In the genomic region with DNA sequence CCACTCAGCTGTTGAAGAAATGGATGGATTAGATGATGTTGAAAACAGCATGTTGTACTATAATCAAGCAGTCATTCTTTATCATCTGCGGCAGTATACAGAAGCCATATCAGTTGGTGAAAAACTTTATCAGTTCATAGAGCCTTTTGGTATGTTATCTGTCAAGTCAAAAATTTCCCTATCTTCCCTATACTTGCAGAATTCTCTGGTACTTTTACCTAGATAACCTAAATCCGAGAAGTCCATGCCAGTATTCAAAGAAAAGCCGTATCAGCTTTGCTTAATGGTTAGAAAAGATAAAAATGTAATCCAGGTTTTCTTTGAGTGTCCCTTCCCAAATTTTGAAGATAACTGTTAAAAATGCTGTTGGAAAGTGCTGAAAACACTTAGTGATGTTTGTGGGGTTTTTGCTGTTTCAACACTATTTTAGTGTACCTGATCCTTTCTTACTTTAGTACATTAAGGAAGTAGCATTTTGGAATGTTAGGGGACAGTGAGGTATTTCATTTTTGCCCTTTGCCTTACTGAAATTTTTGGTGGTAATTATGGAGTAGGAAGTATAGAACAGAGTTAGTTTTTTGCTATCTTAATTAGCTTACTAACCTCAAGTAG, we compare ENCODE assay signal across 1 cellular context.
TF ChIP-seq lines count a peak whose summit lies in the region.

No MANE protein-coding gene starts in this region.

TF ChIP-seq in GM12878, 131 proteins besides CTCF, POLR2A, EP300 and RAD21:
- TF ChIP-seq, protein P1, sequence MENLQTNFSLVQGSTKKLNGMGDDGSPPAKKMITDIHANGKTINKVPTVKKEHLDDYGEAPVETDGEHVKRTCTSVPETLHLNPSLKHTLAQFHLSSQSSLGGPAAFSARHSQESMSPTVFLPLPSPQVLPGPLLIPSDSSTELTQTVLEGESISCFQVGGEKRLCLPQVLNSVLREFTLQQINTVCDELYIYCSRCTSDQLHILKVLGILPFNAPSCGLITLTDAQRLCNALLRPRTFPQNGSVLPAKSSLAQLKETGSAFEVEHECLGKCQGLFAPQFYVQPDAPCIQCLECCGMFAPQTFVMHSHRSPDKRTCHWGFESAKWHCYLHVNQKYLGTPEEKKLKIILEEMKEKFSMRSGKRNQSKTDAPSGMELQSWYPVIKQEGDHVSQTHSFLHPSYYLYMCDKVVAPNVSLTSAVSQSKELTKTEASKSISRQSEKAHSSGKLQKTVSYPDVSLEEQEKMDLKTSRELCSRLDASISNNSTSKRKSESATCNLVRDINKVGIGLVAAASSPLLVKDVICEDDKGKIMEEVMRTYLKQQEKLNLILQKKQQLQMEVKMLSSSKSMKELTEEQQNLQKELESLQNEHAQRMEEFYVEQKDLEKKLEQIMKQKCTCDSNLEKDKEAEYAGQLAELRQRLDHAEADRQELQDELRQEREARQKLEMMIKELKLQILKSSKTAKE (IDR thresholded peaks at IDR 0.05; ENCODE audit: low read depth, poor library complexity, severe bottlenecking) = no peak
- TF ChIP-seq JUND (IDR thresholded peaks at IDR 0.05; ENCODE audit: low read depth, low read length) (no peak), BRCA1 (IDR thresholded peaks at IDR 0.05; ENCODE audit: low read depth, low read length) (no peak), RAD51 (IDR thresholded peaks at IDR 0.05) (no peak), ZNF24 (IDR thresholded peaks at IDR 0.05) (no peak), POLR2AphosphoS2 (IDR thresholded peaks at IDR 0.05; ENCODE audit: low read depth, low read length) (no peak), BCL11A (IDR thresholded peaks at IDR 0.05; ENCODE audit: low read depth, low read length) (no peak), STAT1 (conservative IDR thresholded peaks at IDR 0.05) (no peak), SPI1 (IDR thresholded peaks at IDR 0.05; ENCODE audit: borderline replicate concordance, insufficient read depth, low read depth, low read length) (no peak), CHD1 (IDR thresholded peaks at IDR 0.05; ENCODE audit: low read depth, low read length) (no peak), ZNF274 (IDR thresholded peaks at IDR 0.05; ENCODE audit: insufficient read depth, insufficient read length) (no peak), SREBF2 (IDR thresholded peaks at IDR 0.05; ENCODE audit: low read length) (no peak), TCF3 (IDR thresholded peaks at IDR 0.05; ENCODE audit: borderline replicate concordance, insufficient read depth, low read depth, low read length) (no peak), FOXK2 (IDR thresholded peaks at IDR 0.05) (no peak)
- TF ChIP-seq, protein P2, sequence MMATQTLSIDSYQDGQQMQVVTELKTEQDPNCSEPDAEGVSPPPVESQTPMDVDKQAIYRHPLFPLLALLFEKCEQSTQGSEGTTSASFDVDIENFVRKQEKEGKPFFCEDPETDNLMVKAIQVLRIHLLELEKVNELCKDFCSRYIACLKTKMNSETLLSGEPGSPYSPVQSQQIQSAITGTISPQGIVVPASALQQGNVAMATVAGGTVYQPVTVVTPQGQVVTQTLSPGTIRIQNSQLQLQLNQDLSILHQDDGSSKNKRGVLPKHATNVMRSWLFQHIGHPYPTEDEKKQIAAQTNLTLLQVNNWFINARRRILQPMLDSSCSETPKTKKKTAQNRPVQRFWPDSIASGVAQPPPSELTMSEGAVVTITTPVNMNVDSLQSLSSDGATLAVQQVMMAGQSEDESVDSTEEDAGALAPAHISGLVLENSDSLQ (IDR thresholded peaks at IDR 0.05) = no peak
- TF ChIP-seq, protein P3, sequence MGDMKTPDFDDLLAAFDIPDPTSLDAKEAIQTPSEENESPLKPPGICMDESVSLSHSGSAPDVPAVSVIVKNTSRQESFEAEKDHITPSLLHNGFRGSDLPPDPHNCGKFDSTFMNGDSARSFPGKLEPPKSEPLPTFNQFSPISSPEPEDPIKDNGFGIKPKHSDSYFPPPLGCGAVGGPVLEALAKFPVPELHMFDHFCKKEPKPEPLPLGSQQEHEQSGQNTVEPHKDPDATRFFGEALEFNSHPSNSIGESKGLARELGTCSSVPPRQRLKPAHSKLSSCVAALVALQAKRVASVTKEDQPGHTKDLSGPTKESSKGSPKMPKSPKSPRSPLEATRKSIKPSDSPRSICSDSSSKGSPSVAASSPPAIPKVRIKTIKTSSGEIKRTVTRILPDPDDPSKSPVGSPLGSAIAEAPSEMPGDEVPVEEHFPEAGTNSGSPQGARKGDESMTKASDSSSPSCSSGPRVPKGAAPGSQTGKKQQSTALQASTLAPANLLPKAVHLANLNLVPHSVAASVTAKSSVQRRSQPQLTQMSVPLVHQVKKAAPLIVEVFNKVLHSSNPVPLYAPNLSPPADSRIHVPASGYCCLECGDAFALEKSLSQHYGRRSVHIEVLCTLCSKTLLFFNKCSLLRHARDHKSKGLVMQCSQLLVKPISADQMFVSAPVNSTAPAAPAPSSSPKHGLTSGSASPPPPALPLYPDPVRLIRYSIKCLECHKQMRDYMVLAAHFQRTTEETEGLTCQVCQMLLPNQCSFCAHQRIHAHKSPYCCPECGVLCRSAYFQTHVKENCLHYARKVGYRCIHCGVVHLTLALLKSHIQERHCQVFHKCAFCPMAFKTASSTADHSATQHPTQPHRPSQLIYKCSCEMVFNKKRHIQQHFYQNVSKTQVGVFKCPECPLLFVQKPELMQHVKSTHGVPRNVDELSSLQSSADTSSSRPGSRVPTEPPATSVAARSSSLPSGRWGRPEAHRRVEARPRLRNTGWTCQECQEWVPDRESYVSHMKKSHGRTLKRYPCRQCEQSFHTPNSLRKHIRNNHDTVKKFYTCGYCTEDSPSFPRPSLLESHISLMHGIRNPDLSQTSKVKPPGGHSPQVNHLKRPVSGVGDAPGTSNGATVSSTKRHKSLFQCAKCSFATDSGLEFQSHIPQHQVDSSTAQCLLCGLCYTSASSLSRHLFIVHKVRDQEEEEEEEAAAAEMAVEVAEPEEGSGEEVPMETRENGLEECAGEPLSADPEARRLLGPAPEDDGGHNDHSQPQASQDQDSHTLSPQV (IDR thresholded peaks at IDR 0.05) = no peak
